ENCODE assay signal across 16 cellular contexts in genomic region chr7:29557954-29558353, GRCh38. TPM values are rescaled to one million over a fixed set of nuclear protein-coding genes. Genes with fewer than 3 reads are reported as not detected.
DNase-seq lines count a peak whose midpoint lies in the region; ATAC-seq and TF ChIP-seq lines count a peak whose summit lies in the region.
"Had no signal": no experiment of that assay in that cellular context is flagged by ENCODE, and none has a peak within 500 bp of the region (broad histone marks: within the 10 kb centered on the region; RNA-seq: fewer than 3 reads in every experiment).

No MANE protein-coding gene starts in this region.

- no peak for TF ChIP-seq POLR2A in NB4 (IDR thresholded peaks at IDR 0.05; ENCODE audit: extremely low read depth, insufficient read length)

- H3K9me3 Mint-ChIP-seq in CD14-positive monocyte, result peaks cover 0 to 24% (median 3%) of the 10 kb centered on the region in 7 donors
- H3K9me3 Mint-ChIP-seq in endodermal cell, result no peaks in the 10 kb centered on the region
- no peaks in the 10 kb centered on the region for H3K9me3 Mint-ChIP-seq in activated T-helper 2 cell treated with anti-CD3 and anti-CD28 coated beads, Interferon-gamma antibody, Interleukin-2, Interleukin-4, amounts not matched to agents 10 μg/mL and 5 μg/mL and 100 μg/mL, durations not matched to agents 14 hours and 24 hours and 36 hours

- H3K4me1 Mint-ChIP-seq in CD14-positive monocyte (peaks cover 15% of the 10 kb centered on the region), endodermal cell (peaks cover 5% of the 10 kb centered on the region)
- H3K4me1 Mint-ChIP-seq in activated T-helper 2 cell treated with anti-CD3 and anti-CD28 coated beads, Interferon-gamma antibody, Interleukin-2, Interleukin-4, amounts not matched to agents 10 μg/mL and 5 μg/mL and 100 μg/mL, durations not matched to agents 14 hours and 24 hours and 36 hours (ENCODE audit: low read depth), result no peaks in the 10 kb centered on the region

- no peaks in the 10 kb centered on the region for H3K36me3 ChIP-seq in endodermal cell (ENCODE audit: control insufficient read depth, insufficient read depth, low read length)
- H3K36me3 ChIP-seq in lower lobe of right lung, result no peaks in the 10 kb centered on the region
- H3K36me3 ChIP-seq: BE2C had no signal

- H3K27ac Mint-ChIP-seq in CD14-positive monocyte (no peak overlapping the region), endodermal cell (no peak overlapping the region)
- no peak overlapping the region for H3K27ac Mint-ChIP-seq in activated T-helper 2 cell treated with anti-CD3 and anti-CD28 coated beads, Interferon-gamma antibody, Interleukin-2, Interleukin-4, amounts not matched to agents 10 μg/mL and 5 μg/mL and 100 μg/mL, durations not matched to agents 14 hours and 24 hours and 36 hours
- H3K27ac Mint-ChIP-seq: immature natural killer cell had no signal

- 32 to 60% methylated on average over 2 to 3 of the region's 3 CpGs for WGBS in endodermal cell (ENCODE audit: insufficient coverage in 1 of 2, insufficient read length in 1 of 2), 2 experiments

- H3K27me3 ChIP-seq in endodermal cell (ENCODE audit: control insufficient read depth, insufficient read depth, low read length, poor library complexity, severe bottlenecking), result peaks cover 17% of the 10 kb centered on the region
- peaks cover 30% of the 10 kb centered on the region for H3K27me3 ChIP-seq in lower lobe of right lung (ENCODE audit: low read depth)

- H3K9ac ChIP-seq in endodermal cell (ENCODE audit: extremely low read depth, low read length, poor library complexity, severe bottlenecking), result no peak overlapping the region

- no peak for TF ChIP-seq CTCF in CD14-positive monocyte (IDR thresholded peaks at IDR 0.05)
- no peak for TF ChIP-seq CTCF in NB4 (IDR thresholded peaks at IDR 0.05; ENCODE audit: low read depth, low read length)
- TF ChIP-seq CTCF in endodermal cell (conservative IDR thresholded peaks at IDR 0.05), result no peak
- no peak for TF ChIP-seq CTCF in lower lobe of right lung (IDR thresholded peaks at IDR 0.05)

- no peak overlapping the region for H3K4me3 ChIP-seq in NB4 (ENCODE audit: low read depth, low read length)
- H3K4me3 ChIP-seq in endodermal cell (ENCODE audit: low read length), result no peak overlapping the region
- no peak overlapping the region for H3K4me3 ChIP-seq in lower lobe of right lung

- H3K27ac ChIP-seq in endodermal cell (ENCODE audit: low read depth, low read length), result no peak overlapping the region
- no peak overlapping the region for H3K27ac ChIP-seq in lower lobe of right lung

- H3K4me1 ChIP-seq in endodermal cell (ENCODE audit: control insufficient read depth, insufficient read depth, low read length) (no peaks in the 10 kb centered on the region), lower lobe of right lung (peaks cover 3% of the 10 kb centered on the region)
- H3K4me1 ChIP-seq: BE2C had no signal

- intact Hi-C loops in CD14-positive monocyte (cut with micrococcal nuclease) (no loop called here), lower lobe of right lung (cut with DNase I) (no loop called here)
- intact Hi-C loops in activated T-helper 2 cell treated with anti-CD3 and anti-CD28 coated beads, Interferon-gamma antibody, Interleukin-2, Interleukin-4, amounts not matched to agents 10 μg/mL and 5 μg/mL and 100 μg/mL, durations not matched to agents 14 hours and 24 hours and 36 hours (cut with micrococcal nuclease), result no loop called here

- no peaks in the 10 kb centered on the region for H3K36me3 Mint-ChIP-seq in CD14-positive monocyte
- H3K36me3 Mint-ChIP-seq in endodermal cell (ENCODE audit: low read depth), result no peaks in the 10 kb centered on the region
- H3K36me3 Mint-ChIP-seq in activated T-helper 2 cell treated with anti-CD3 and anti-CD28 coated beads, Interferon-gamma antibody, Interleukin-2, Interleukin-4, amounts not matched to agents 10 μg/mL and 5 μg/mL and 100 μg/mL, durations not matched to agents 14 hours and 24 hours and 36 hours (ENCODE audit: low read depth), result no peaks in the 10 kb centered on the region

- H3K9me3 ChIP-seq in endodermal cell (ENCODE audit: control insufficient read depth, low read length) (no peaks in the 10 kb centered on the region), lower lobe of right lung (no peaks in the 10 kb centered on the region)
- H3K9me3 ChIP-seq: BE2C had no signal

- H3K4me3 Mint-ChIP-seq in CD14-positive monocyte, result peak overlapping the region in 1 of 2 donors; percentile 14
- no peak overlapping the region for H3K4me3 Mint-ChIP-seq in endodermal cell
- no peak overlapping the region for H3K4me3 Mint-ChIP-seq in activated T-helper 2 cell treated with anti-CD3 and anti-CD28 coated beads, Interferon-gamma antibody, Interleukin-2, Interleukin-4, amounts not matched to agents 10 μg/mL and 5 μg/mL and 100 μg/mL, durations not matched to agents 14 hours and 24 hours and 36 hours (ENCODE audit: low read depth)
- H3K4me3 Mint-ChIP-seq: immature natural killer cell had no signal

- DNase-seq in CD14-positive monocyte (ENCODE audit: low spot score), result peak; percentile 75
- DNase-seq in NB4 (ENCODE audit: low read depth), result peak; percentile 75
- peak; percentile 53 for DNase-seq in endodermal cell
- no peak for DNase-seq in lower lobe of right lung
- no peak for DNase-seq in activated CD4-positive, CD25-positive, alpha-beta regulatory T cell treated with anti-CD3 and anti-CD28 coated beads, Interleukin-2, amount 50 U/mL, for 72 hours
- DNase-seq in kidney glomerular epithelial cell (lab: John Stamatoyannopoulos, UW), result no peak
- no peak for DNase-seq in activated T-helper 2 cell treated with anti-CD3 and anti-CD28 coated beads, Interferon-gamma antibody, Interleukin-2, Interleukin-4, amounts not matched to agents 10 μg/mL and 5 μg/mL and 100 μg/mL, durations not matched to agents 14 hours and 24 hours and 36 hours (ENCODE audit: low spot score)
- DNase-seq in amniotic stem cell (lab: John Stamatoyannopoulos, UW), result no peak
- DNase-seq: activated naive CD4-positive, alpha-beta T cell treated with anti-CD3 and anti-CD28 coated beads, Interleukin-2, amount 50 U/mL, for 16 hours; BE2C; immature natural killer cell; NCI-H226; stimulated activated CD4-positive, alpha-beta T cell treated with anti-CD3 and anti-CD28 coated beads, Interleukin-4, amount 100 ng/mL, for 4 hours; stimulated activated naive CD4-positive, alpha-beta T cell; T-helper 9 cell had no signal

- ATAC-seq in lower lobe of right lung, result peak; percentile 62 to 72
- ATAC-seq: Panc1 had no signal

- peaks cover 30 to 37% (median 36%) of the 10 kb centered on the region in 3 donors for H3K27me3 Mint-ChIP-seq in CD14-positive monocyte (ENCODE audit: low read depth in 3 of 3)
- H3K27me3 Mint-ChIP-seq in endodermal cell (ENCODE audit: insufficient read depth), result peaks cover 17% of the 10 kb centered on the region
- peaks cover 44% of the 10 kb centered on the region for H3K27me3 Mint-ChIP-seq in activated T-helper 2 cell treated with anti-CD3 and anti-CD28 coated beads, Interferon-gamma antibody, Interleukin-2, Interleukin-4, amounts not matched to agents 10 μg/mL and 5 μg/mL and 100 μg/mL, durations not matched to agents 14 hours and 24 hours and 36 hours (ENCODE audit: low read depth)

RNA-seq across cellular contexts. Expression of gene PRR15, which starts 5.7 kb away (rescaled TPM):
- polyA plus RNA-seq in CD14-positive monocyte, result not detected
- 1 to 10 TPM; 2.7 to 3.7 TPM for total RNA-seq in endodermal cell
- polyA plus RNA-seq in endodermal cell (2013, experiment 1 of 2), result 1.6 TPM
- polyA plus RNA-seq in endodermal cell (2013, experiment 2 of 2), result 0.54 TPM
- 4.1 TPM for total RNA-seq in lower lobe of right lung
- not detected in 2 replicates for total RNA-seq in activated T-helper 2 cell treated with anti-CD3 and anti-CD28 coated beads, Interferon-gamma antibody, Interleukin-2, Interleukin-4, amounts not matched to agents 10 μg/mL and 5 μg/mL and 100 μg/mL, durations not matched to agents 14 hours and 24 hours and 36 hours
- polyA plus RNA-seq: immature natural killer cell had no signal

Comparison
In these comparisons a context has a peak if more than half of its experiments do, and no peak if none do; other contexts are left out.
1. DNase-seq: peak in CD14-positive monocyte (single experiment), NB4 (single experiment) and endodermal cell (single experiment); none in lower lobe of right lung (single experiment), activated CD4-positive, CD25-positive, alpha-beta regulatory T cell treated with anti-CD3 and anti-CD28 coated beads, Interleukin-2, amount 50 U/mL, for 72 hours (single experiment), kidney glomerular epithelial cell (single experiment), activated T-helper 2 cell treated with anti-CD3 and anti-CD28 coated beads, Interferon-gamma antibody, Interleukin-2, Interleukin-4, amounts not matched to agents 10 μg/mL and 5 μg/mL and 100 μg/mL, durations not matched to agents 14 hours and 24 hours and 36 hours (single experiment) and amniotic stem cell (single experiment).